ENCODE assay signal across 2 cellular contexts in the genomic region with DNA sequence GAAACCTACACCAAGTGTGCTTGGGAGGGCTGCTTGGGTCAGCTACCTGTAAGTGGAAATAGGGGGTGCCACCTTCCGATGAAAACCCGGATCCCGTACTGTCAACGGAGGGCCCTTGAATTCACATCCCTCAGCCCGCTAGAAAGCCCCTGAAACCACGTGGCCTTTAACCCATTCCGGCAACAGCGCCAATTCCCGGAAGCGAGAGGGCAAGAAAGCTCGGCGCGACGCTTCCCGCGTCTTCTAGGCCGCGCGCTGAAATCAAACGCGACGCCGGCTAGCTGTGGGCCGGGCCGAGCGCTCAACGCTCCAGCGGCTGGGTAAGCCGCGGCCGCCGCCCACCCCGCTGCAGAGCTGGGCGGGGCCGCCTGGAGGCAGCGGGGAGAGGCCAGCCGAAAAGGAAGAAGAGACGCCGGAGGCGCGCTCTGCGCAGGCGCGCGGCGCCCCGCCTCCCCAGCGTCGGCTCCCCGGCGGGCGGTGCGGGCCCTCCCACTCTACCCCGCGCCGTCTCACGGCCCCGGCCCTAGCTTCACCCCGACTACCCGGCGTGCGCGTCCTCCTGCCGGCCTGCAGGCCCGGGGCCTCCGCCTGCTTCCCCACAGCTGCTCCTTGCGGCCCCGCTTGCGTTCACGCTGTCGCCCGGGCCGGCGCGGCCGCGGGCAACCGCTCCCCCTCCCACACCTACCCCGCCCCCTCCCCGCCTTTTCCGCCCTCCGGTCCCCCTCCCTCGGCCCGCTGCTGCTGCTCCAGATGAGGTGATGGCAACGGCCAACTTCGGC.
A peak's percentile ranks its signal among the peaks of the same experiment; 100 is the strongest.
TF ChIP-seq lines count a peak whose summit lies in the region.

A gene (plus strand): TSS at position 492 of the 779 bp plus-strand sequence. CDS start 267 bp downstream, at position 759.

TF ChIP-seq in A549, 52 proteins besides CTCF, POLR2A, EP300 and RAD21 (continued from another document and continues in another):
- TF ChIP-seq, protein P1, sequence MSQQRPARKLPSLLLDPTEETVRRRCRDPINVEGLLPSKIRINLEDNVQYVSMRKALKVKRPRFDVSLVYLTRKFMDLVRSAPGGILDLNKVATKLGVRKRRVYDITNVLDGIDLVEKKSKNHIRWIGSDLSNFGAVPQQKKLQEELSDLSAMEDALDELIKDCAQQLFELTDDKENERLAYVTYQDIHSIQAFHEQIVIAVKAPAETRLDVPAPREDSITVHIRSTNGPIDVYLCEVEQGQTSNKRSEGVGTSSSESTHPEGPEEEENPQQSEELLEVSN (IDR thresholded peaks at IDR 0.05; ENCODE audit: borderline replicate concordance, low read depth) = peak; percentile 99
- TF ChIP-seq KDM1A (IDR thresholded peaks at IDR 0.05; ENCODE audit: low read depth) (no peak), JUN (IDR thresholded peaks at IDR 0.05) (peak; percentile 56 to 68; a peak in 2 of 5 replicates), CBX2 (IDR thresholded peaks at IDR 0.05; ENCODE audit: borderline replicate concordance, low read depth) (no peak), MYC (IDR thresholded peaks at IDR 0.05; ENCODE audit: borderline replicate concordance, low read length) (peak; percentile 69; the same call in 1 of the 2 replicates), BHLHE40 (IDR thresholded peaks at IDR 0.05; ENCODE audit: low read depth, low read length) (no peak), HDAC2 (IDR thresholded peaks at IDR 0.05) (0 out of 2 replicates have a peak, but pooled peaks have one; percentile 19), RNF2 (IDR thresholded peaks at IDR 0.05; ENCODE audit: borderline replicate concordance, low read depth) (peak; percentile 68; the same call in 1 of the 2 replicates), ESRRA (IDR thresholded peaks at IDR 0.05; ENCODE audit: borderline replicate concordance, low read length) (no peak), NFE2L2 (conservative IDR thresholded peaks at IDR 0.05; ENCODE audit: low read length) (no peak)
- TF ChIP-seq, protein P2, sequence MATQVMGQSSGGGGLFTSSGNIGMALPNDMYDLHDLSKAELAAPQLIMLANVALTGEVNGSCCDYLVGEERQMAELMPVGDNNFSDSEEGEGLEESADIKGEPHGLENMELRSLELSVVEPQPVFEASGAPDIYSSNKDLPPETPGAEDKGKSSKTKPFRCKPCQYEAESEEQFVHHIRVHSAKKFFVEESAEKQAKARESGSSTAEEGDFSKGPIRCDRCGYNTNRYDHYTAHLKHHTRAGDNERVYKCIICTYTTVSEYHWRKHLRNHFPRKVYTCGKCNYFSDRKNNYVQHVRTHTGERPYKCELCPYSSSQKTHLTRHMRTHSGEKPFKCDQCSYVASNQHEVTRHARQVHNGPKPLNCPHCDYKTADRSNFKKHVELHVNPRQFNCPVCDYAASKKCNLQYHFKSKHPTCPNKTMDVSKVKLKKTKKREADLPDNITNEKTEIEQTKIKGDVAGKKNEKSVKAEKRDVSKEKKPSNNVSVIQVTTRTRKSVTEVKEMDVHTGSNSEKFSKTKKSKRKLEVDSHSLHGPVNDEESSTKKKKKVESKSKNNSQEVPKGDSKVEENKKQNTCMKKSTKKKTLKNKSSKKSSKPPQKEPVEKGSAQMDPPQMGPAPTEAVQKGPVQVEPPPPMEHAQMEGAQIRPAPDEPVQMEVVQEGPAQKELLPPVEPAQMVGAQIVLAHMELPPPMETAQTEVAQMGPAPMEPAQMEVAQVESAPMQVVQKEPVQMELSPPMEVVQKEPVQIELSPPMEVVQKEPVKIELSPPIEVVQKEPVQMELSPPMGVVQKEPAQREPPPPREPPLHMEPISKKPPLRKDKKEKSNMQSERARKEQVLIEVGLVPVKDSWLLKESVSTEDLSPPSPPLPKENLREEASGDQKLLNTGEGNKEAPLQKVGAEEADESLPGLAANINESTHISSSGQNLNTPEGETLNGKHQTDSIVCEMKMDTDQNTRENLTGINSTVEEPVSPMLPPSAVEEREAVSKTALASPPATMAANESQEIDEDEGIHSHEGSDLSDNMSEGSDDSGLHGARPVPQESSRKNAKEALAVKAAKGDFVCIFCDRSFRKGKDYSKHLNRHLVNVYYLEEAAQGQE (IDR thresholded peaks at IDR 0.05) = peak; percentile 23; the same call in 1 of the 2 replicates
- TF ChIP-seq, protein P3, sequence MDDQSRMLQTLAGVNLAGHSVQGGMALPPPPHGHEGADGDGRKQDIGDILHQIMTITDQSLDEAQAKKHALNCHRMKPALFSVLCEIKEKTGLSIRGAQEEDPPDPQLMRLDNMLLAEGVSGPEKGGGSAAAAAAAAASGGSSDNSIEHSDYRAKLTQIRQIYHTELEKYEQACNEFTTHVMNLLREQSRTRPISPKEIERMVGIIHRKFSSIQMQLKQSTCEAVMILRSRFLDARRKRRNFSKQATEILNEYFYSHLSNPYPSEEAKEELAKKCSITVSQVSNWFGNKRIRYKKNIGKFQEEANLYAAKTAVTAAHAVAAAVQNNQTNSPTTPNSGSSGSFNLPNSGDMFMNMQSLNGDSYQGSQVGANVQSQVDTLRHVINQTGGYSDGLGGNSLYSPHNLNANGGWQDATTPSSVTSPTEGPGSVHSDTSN (IDR thresholded peaks at IDR 0.05) = no peak
- TF ChIP-seq, protein P4, sequence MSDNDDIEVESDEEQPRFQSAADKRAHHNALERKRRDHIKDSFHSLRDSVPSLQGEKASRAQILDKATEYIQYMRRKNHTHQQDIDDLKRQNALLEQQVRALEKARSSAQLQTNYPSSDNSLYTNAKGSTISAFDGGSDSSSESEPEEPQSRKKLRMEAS (IDR thresholded peaks at IDR 0.05) = peak; percentile 100
- TF ChIP-seq, protein P5, sequence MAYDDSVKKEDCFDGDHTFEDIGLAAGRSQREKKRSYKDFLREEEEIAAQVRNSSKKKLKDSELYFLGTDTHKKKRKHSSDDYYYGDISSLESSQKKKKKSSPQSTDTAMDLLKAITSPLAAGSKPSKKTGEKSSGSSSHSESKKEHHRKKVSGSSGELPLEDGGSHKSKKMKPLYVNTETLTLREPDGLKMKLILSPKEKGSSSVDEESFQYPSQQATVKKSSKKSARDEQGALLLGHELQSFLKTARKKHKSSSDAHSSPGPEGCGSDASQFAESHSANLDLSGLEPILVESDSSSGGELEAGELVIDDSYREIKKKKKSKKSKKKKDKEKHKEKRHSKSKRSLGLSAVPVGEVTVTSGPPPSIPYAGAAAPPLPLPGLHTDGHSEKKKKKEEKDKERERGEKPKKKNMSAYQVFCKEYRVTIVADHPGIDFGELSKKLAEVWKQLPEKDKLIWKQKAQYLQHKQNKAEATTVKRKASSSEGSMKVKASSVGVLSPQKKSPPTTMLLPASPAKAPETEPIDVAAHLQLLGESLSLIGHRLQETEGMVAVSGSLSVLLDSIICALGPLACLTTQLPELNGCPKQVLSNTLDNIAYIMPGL (CRISPR knock-in tag; IDR thresholded peaks at IDR 0.05; ENCODE audit: borderline replicate concordance) = 0 out of 2 replicates have a peak, but pooled peaks have one; percentile 23
- TF ChIP-seq, protein P6, sequence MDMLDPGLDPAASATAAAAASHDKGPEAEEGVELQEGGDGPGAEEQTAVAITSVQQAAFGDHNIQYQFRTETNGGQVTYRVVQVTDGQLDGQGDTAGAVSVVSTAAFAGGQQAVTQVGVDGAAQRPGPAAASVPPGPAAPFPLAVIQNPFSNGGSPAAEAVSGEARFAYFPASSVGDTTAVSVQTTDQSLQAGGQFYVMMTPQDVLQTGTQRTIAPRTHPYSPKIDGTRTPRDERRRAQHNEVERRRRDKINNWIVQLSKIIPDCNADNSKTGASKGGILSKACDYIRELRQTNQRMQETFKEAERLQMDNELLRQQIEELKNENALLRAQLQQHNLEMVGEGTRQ (IDR thresholded peaks at IDR 0.05) = peak; percentile 71
- TF ChIP-seq, protein P7, sequence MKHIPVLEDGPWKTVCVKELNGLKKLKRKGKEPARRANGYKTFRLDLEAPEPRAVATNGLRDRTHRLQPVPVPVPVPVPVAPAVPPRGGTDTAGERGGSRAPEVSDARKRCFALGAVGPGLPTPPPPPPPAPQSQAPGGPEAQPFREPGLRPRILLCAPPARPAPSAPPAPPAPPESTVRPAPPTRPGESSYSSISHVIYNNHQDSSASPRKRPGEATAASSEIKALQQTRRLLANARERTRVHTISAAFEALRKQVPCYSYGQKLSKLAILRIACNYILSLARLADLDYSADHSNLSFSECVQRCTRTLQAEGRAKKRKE (CRISPR knock-in tag; IDR thresholded peaks at IDR 0.05; ENCODE audit: low read depth) = peak; percentile 76; the same call in 1 of the 2 replicates

TF ChIP-seq in K562, 482 proteins besides CTCF, POLR2A, EP300 and RAD21 (continued from another document and continues in another):
- TF ChIP-seq, protein P8, sequence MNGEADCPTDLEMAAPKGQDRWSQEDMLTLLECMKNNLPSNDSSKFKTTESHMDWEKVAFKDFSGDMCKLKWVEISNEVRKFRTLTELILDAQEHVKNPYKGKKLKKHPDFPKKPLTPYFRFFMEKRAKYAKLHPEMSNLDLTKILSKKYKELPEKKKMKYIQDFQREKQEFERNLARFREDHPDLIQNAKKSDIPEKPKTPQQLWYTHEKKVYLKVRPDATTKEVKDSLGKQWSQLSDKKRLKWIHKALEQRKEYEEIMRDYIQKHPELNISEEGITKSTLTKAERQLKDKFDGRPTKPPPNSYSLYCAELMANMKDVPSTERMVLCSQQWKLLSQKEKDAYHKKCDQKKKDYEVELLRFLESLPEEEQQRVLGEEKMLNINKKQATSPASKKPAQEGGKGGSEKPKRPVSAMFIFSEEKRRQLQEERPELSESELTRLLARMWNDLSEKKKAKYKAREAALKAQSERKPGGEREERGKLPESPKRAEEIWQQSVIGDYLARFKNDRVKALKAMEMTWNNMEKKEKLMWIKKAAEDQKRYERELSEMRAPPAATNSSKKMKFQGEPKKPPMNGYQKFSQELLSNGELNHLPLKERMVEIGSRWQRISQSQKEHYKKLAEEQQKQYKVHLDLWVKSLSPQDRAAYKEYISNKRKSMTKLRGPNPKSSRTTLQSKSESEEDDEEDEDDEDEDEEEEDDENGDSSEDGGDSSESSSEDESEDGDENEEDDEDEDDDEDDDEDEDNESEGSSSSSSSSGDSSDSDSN (IDR thresholded peaks at IDR 0.05; ENCODE audit: borderline replicate concordance in 1 of 2, low read depth in 2 of 2, low read length in 2 of 2) = peak; percentile 91
- no peak for TF ChIP-seq ZFP30 (CRISPR knock-in tag; IDR thresholded peaks at IDR 0.05; ENCODE audit: borderline replicate concordance)
- TF ChIP-seq ZNF707 (CRISPR knock-in tag; conservative IDR thresholded peaks at IDR 0.05) = peak; percentile 35; the same call in 1 of the 2 replicates
- peak; percentile 49; the same call in 1 of the 2 replicates for TF ChIP-seq XRCC5 (IDR thresholded peaks at IDR 0.05; ENCODE audit: low read depth, low read length)
- no peak; the same call in 1 of the 2 replicates for TF ChIP-seq NR3C1 (CRISPR knock-in tag; IDR thresholded peaks at IDR 0.05)
- no peak for TF ChIP-seq BRCA1 (IDR thresholded peaks at IDR 0.05)
- TF ChIP-seq BRCA1 (CRISPR knock-in tag; IDR thresholded peaks at IDR 0.05) = no peak
- peak; percentile 90 for TF ChIP-seq MEIS2 (IDR thresholded peaks at IDR 0.05; ENCODE audit: partially characterized antibody)
- peak; percentile 98; the same call in 1 of the 2 replicates for TF ChIP-seq FOXK1 (CRISPR knock-in tag; IDR thresholded peaks at IDR 0.05; ENCODE audit: borderline replicate concordance)
- TF ChIP-seq, protein P9, sequence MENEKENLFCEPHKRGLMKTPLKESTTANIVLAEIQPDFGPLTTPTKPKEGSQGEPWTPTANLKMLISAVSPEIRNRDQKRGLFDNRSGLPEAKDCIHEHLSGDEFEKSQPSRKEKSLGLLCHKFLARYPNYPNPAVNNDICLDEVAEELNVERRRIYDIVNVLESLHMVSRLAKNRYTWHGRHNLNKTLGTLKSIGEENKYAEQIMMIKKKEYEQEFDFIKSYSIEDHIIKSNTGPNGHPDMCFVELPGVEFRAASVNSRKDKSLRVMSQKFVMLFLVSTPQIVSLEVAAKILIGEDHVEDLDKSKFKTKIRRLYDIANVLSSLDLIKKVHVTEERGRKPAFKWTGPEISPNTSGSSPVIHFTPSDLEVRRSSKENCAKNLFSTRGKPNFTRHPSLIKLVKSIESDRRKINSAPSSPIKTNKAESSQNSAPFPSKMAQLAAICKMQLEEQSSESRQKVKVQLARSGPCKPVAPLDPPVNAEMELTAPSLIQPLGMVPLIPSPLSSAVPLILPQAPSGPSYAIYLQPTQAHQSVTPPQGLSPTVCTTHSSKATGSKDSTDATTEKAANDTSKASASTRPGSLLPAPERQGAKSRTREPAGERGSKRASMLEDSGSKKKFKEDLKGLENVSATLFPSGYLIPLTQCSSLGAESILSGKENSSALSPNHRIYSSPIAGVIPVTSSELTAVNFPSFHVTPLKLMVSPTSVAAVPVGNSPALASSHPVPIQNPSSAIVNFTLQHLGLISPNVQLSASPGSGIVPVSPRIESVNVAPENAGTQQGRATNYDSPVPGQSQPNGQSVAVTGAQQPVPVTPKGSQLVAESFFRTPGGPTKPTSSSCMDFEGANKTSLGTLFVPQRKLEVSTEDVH (IDR thresholded peaks at IDR 0.05; ENCODE audit: low read depth, partially characterized antibody) = peak; percentile 90
- no peak for TF ChIP-seq HOXB6 (CRISPR knock-in tag; IDR thresholded peaks at IDR 0.05; ENCODE audit: borderline replicate concordance)
- TF ChIP-seq, protein P10, sequence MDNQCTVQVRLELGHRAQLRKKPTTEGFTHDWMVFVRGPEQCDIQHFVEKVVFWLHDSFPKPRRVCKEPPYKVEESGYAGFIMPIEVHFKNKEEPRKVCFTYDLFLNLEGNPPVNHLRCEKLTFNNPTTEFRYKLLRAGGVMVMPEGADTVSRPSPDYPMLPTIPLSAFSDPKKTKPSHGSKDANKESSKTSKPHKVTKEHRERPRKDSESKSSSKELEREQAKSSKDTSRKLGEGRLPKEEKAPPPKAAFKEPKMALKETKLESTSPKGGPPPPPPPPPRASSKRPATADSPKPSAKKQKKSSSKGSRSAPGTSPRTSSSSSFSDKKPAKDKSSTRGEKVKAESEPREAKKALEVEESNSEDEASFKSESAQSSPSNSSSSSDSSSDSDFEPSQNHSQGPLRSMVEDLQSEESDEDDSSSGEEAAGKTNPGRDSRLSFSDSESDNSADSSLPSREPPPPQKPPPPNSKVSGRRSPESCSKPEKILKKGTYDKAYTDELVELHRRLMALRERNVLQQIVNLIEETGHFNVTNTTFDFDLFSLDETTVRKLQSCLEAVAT (IDR thresholded peaks at IDR 0.05) = 0 out of 4 replicates have a peak, but pooled peaks of 1 of the 2 experiments have one; percentile 28
- peak in 2 of 3 experiments; percentile 11 to 54 for TF ChIP-seq YY1 (IDR thresholded peaks at IDR 0.05; ENCODE audit: borderline replicate concordance in 1 of 3, control insufficient read depth in 1 of 3, extremely low read depth in 1 of 3, insufficient read depth in 3 of 3, insufficient read length in 1 of 3, insufficient replicate concordance in 2 of 3, low read depth in 1 of 3, low read length in 2 of 3)
- no peak for TF ChIP-seq ZC3H8 (IDR thresholded peaks at IDR 0.05)
- TF ChIP-seq, protein P11, sequence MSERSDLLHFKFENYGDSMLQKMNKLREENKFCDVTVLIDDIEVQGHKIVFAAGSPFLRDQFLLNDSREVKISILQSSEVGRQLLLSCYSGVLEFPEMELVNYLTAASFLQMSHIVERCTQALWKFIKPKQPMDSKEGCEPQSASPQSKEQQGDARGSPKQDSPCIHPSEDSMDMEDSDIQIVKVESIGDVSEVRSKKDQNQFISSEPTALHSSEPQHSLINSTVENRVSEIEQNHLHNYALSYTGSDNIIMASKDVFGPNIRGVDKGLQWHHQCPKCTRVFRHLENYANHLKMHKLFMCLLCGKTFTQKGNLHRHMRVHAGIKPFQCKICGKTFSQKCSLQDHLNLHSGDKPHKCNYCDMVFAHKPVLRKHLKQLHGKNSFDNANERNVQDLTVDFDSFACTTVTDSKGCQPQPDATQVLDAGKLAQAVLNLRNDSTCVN (CRISPR knock-in tag; IDR thresholded peaks at IDR 0.05) = no peak
